ENCODE assay signal across 9 cellular contexts in the genomic region with DNA sequence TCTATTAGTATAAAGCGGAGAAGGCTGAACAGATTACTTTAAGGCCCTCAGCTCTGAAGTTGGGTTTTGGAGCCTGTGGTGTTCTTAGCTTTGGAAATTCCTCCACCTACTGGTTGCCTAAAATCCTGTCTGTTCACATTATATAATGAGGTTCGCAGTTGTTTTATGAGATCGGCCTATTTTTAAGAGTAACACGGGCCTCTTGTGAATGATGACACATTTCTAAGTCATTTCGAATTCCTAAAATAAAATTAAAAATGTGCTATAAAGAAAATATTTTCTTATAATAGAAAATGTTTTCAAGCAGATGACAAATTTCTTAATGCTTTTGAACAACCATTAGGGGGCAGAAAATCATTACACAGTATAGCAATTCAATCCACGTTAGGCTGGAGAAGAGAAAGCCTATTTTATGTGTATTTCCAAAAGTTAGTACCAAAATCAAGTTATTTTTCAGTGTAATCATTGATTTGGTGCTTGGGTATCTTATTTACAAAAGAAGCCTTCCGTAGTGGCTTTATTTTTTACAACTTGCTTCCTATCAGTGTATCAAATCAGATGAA. TPM values are rescaled to one million over a fixed set of nuclear protein-coding genes. Genes with fewer than 3 reads are reported as not detected.
DNase-seq lines count a peak whose midpoint lies in the region; ATAC-seq, FAIRE-seq and TF ChIP-seq lines count a peak whose summit lies in the region.
"Had no signal": no experiment of that assay in that cellular context is flagged by ENCODE, and none has a peak within 500 bp of the region (broad histone marks: within the 10 kb centered on the region; RNA-seq: fewer than 3 reads in every experiment).

No MANE protein-coding gene starts in this region.

- H3K36me3 Mint-ChIP-seq in memory B cell: no peaks in the 10 kb centered on the region

- H3K9me3 ChIP-seq in thyroid gland: no peaks in the 10 kb centered on the region

- TF ChIP-seq CTCF in D721Med (IDR thresholded peaks at IDR 0.05; ENCODE audit: insufficient read depth, missing control alignments) (peak; percentile 60), thyroid gland (IDR thresholded peaks at IDR 0.05) (peak; percentile 66 to 99 (median 82))

- no peak overlapping the region for H3K4me3 ChIP-seq in thyroid gland (replicated peaks in 1 of 3)

- 5 to 9% methylated on average over 7 of the region's 7 CpGs for WGBS in thyroid gland, 2 donors

- no peaks in the 10 kb centered on the region for H3K27me3 ChIP-seq in thyroid gland

- H3K36me3 ChIP-seq in thyroid gland: no peaks in the 10 kb centered on the region

- FAIRE-seq in D721Med (lab: Jason Lieb, UNC) (no peak), RCC 7860 (lab: Jason Lieb, UNC) (peak; percentile 35)

- no peak for TF ChIP-seq POLR2A in thyroid gland (IDR thresholded peaks at IDR 0.05)

- no peak overlapping the region for H3K4me3 Mint-ChIP-seq in memory B cell
- H3K4me3 Mint-ChIP-seq: stimulated activated naive CD8-positive, alpha-beta T cell treated with anti-CD3 and anti-CD28 coated beads, Interleukin-15, Interleukin-2, amounts not matched to agents 100 ng/mL and 50 ng/mL, for 24 hours had no signal

- no peaks in the 10 kb centered on the region for H3K9me3 Mint-ChIP-seq in memory B cell
- H3K9me3 Mint-ChIP-seq: stimulated activated naive CD8-positive, alpha-beta T cell treated with anti-CD3 and anti-CD28 coated beads, Interleukin-15, Interleukin-2, amounts not matched to agents 100 ng/mL and 50 ng/mL, for 24 hours had no signal

- H3K4me1 ChIP-seq in thyroid gland: peaks cover 0 to 5% of the 10 kb centered on the region in 2 donors

- peaks cover 2% of the 10 kb centered on the region for H3K4me1 Mint-ChIP-seq in memory B cell

- intact Hi-C loops in thyroid gland (cut with DNase I): loop anchor here (5.0 to 10.0 kb wide), 3 partner anchors 307 to 540 kb away; partner anchors contain the start of gene NHLRC1

- H3K27ac Mint-ChIP-seq in memory B cell: no peak overlapping the region
- H3K27ac Mint-ChIP-seq: stimulated activated naive CD8-positive, alpha-beta T cell treated with anti-CD3 and anti-CD28 coated beads, Interleukin-15, Interleukin-2, amounts not matched to agents 100 ng/mL and 50 ng/mL, for 24 hours had no signal

- DNase-seq in D721Med (ENCODE audit: insufficient read length, low spot score): peak; percentile 23
- DNase-seq in M059J (ENCODE audit: low read depth): peak; percentile 80
- peak; percentile 40 for DNase-seq in RCC 7860 (ENCODE audit: low spot score)
- DNase-seq in dermis microvascular lymphatic vessel endothelial cell (ENCODE audit: low read depth in 2 of 2): peak; percentile 46 to 84
- DNase-seq in memory B cell (ENCODE audit: low spot score in 2 of 2): no peak
- peak; percentile 29 to 36 for DNase-seq in thyroid gland

- peak overlapping the region; percentile 50 to 55 (median 50) for H3K27ac ChIP-seq in thyroid gland

- H3K27me3 Mint-ChIP-seq in memory B cell: peaks cover 2% of the 10 kb centered on the region

- ATAC-seq in GM21390 (IDR thresholded peaks at IDR 0.05; ENCODE audit: unreplicated experiment) (peak; percentile 54), memory B cell (ENCODE audit: low read depth) (peak; percentile 68), HG03521 (IDR thresholded peaks at IDR 0.05; ENCODE audit: unreplicated experiment) (no peak)

RNA-seq across cellular contexts. Expression of gene FAM8A1, which starts 15.8 kb away (rescaled TPM):
- total RNA-seq in M059J (2014; rRNA removed; shearing (Covaris generic)): 13.0 and 19.7 TPM in 2 replicates
- 8.5 and 12.0 TPM in 2 replicates for total RNA-seq in dermis microvascular lymphatic vessel endothelial cell
- 10 to 100 TPM; 45.1 to 57.1 (median 52.3) TPM for total RNA-seq in thyroid gland

Comparison
In these comparisons a context has a peak if more than half of its experiments do, and no peak if none do; other contexts are left out.
1. DNase-seq: peak in D721Med (single experiment), M059J (single experiment), RCC 7860 (single experiment), dermis microvascular lymphatic vessel endothelial cell (2 of 2) and thyroid gland (2 of 2); none in memory B cell (0 of 2).